ENCODE assay signal across 18 cellular contexts in genomic region chr5:3601060-3601710, GRCh38. TPM values are rescaled to one million over a fixed set of nuclear protein-coding genes. Genes with fewer than 3 reads are reported as not detected.
DNase-seq lines count a peak whose midpoint lies in the region; ATAC-seq, FAIRE-seq and TF ChIP-seq lines count a peak whose summit lies in the region.
"Had no signal": no experiment of that assay in that cellular context is flagged by ENCODE, and none has a peak within 500 bp of the region (broad histone marks: within the 10 kb centered on the region; RNA-seq: fewer than 3 reads in every experiment).

No MANE protein-coding gene starts in this region.

- H3K27me3 Mint-ChIP-seq in mesothelial cell of epicardium (ENCODE audit: low read depth): peaks cover 95% of the 10 kb centered on the region

- H3K56ac ChIP-seq in H1 (replicated peaks; ENCODE audit: insufficient read length, low read depth, low read length): no peak overlapping the region

- 0 out of 2 replicates have a peak overlapping the region, but pooled peaks have one; percentile 86 for H2AK5ac ChIP-seq in H1 (ENCODE audit: low read depth, low read length)

- no peak overlapping the region for H4K5ac ChIP-seq in H1 (ENCODE audit: insufficient read length, low read depth, low read length)

- no peak overlapping the region for H2BK15ac ChIP-seq in H1 (ENCODE audit: low read length)

- no peak overlapping the region for H3K4ac ChIP-seq in H1 (replicated peaks; ENCODE audit: insufficient read length, low read depth, low read length)

- no peak for TF ChIP-seq EP300 in H1 (IDR thresholded peaks at IDR 0.05; ENCODE audit: borderline replicate concordance in 1 of 2, low read depth in 2 of 2, low read length in 2 of 2)

- peaks cover 4% of the 10 kb centered on the region; the same call in 1 of the 2 replicates for H3F3A ChIP-seq in GM23248 (ENCODE audit: insufficient read depth)

- peaks cover 99% of the 10 kb centered on the region for H4K20me1 ChIP-seq in BLaER1
- H4K20me1 ChIP-seq in GM23248 (ENCODE audit: insufficient read depth): no peaks in the 10 kb centered on the region
- H4K20me1 ChIP-seq in H1 (replicated peaks in 1 of 2; ENCODE audit: control insufficient read depth in 1 of 2, insufficient read depth in 2 of 2, low read length in 2 of 2): peaks cover 9 to 12% of the 10 kb centered on the region in 2 experiments

- H3K27me3 ChIP-seq in BLaER1 (peaks cover 97% of the 10 kb centered on the region), GM23248 (replicated peaks; ENCODE audit: insufficient read depth) (no peaks in the 10 kb centered on the region), H1 (replicated peaks in 1 of 4; ENCODE audit: control insufficient read depth in 3 of 4, extremely low read depth in 1 of 4, insufficient read depth in 3 of 4, low read length in 3 of 4) (peaks cover 77 to 100% (median 93%) of the 10 kb centered on the region in 4 experiments)

- H3K14ac ChIP-seq in H1 (ENCODE audit: insufficient read length): no peak overlapping the region

- H3K4me2 ChIP-seq in BLaER1 (peak overlapping the region; percentile 91), GM23248 (ENCODE audit: unreplicated experiment) (peak overlapping the region; percentile 98), H1 (ENCODE audit: insufficient read depth in 1 of 2, low read depth in 2 of 2, low read length in 2 of 2) (peak overlapping the region; percentile 81)

- H3K27ac ChIP-seq in BLaER1: peak overlapping the region; percentile 94
- H3K27ac ChIP-seq in GM23248: peak overlapping the region; percentile 78
- H3K27ac ChIP-seq in H1 (ENCODE audit: low read depth, low read length): no peak overlapping the region
- H3K27ac ChIP-seq: epithelial cell of prostate had no signal

- no peak overlapping the region for H2BK20ac ChIP-seq in H1 (ENCODE audit: low read length)

- H3K27ac Mint-ChIP-seq in mesothelial cell of epicardium: peak overlapping the region; percentile 36

- H3K23me2 ChIP-seq in H1 (ENCODE audit: low read depth, low read length): peaks cover 27% of the 10 kb centered on the region; the same call in 1 of the 2 replicates

- TF ChIP-seq CTCF in H1 (IDR thresholded peaks at IDR 0.05; ENCODE audit: control extremely low read depth in 1 of 3, insufficient read depth in 1 of 3, low read depth in 1 of 3, low read length in 3 of 3): no peak
- TF ChIP-seq CTCF in mesothelial cell of epicardium (IDR thresholded peaks at IDR 0.05; ENCODE audit: unreplicated experiment): no peak

- peaks cover 17% of the 10 kb centered on the region for H3K36me3 Mint-ChIP-seq in mesothelial cell of epicardium

- POLR2A ChIA-PET in H1 (lab: Charles Lee; ENCODE audit: partially characterized antibody): interaction anchor here (0.8 to 1.1 kb wide), 2 partner anchors 9 to 10 kb away, joined by 3 to 5 read pairs; no protein-coding TSS in a partner anchor

- H3K4me1 ChIP-seq in BLaER1 (peaks cover 43% of the 10 kb centered on the region), GM23248 (ENCODE audit: insufficient read depth) (peaks cover 31% of the 10 kb centered on the region), H1 (replicated peaks in 1 of 4; ENCODE audit: control insufficient read depth in 3 of 4, insufficient read depth in 4 of 4, low read length in 3 of 4) (peaks cover 0 to 34% (median 19%) of the 10 kb centered on the region in 4 experiments; a peak in 6 of 7 replicates)

- H3K9ac ChIP-seq in BLaER1: peak overlapping the region; percentile 95
- H3K9ac ChIP-seq in GM23248: peak overlapping the region; percentile 89
- H3K9ac ChIP-seq in H1 (replicated peaks in 1 of 4; ENCODE audit: extremely low read depth in 1 of 4, low read depth in 3 of 4, low read length in 3 of 4): no peak overlapping the region

- H4K91ac ChIP-seq in H1 (replicated peaks; ENCODE audit: insufficient read length, low read length): no peak overlapping the region

- peak overlapping the region; percentile 49 for H3K4me3 Mint-ChIP-seq in mesothelial cell of epicardium
- H3K4me3 Mint-ChIP-seq: activated T-cell treated with anti-CD3 and anti-CD28 coated beads, Interleukin-2, amount 50 U/mL, for 24 hours had no signal

- H2BK12ac ChIP-seq in H1 (ENCODE audit: low read depth, low read length): peak overlapping the region; percentile 75; the same call in 1 of the 2 replicates

- FAIRE-seq in H1 (lab: Jason Lieb, UNC): no peak

- H2BK5ac ChIP-seq in H1 (ENCODE audit: low read depth, low read length): no peak overlapping the region; the same call in 1 of the 2 replicates

- no peak for TF ChIP-seq POLR2A in H1 (IDR thresholded peaks at IDR 0.05; ENCODE audit: control extremely low read depth in 1 of 2, low read depth in 2 of 2, low read length in 2 of 2)

- no peak overlapping the region for H4K8ac ChIP-seq in H1 (ENCODE audit: extremely low read depth, insufficient read depth, low read length)

- no peak overlapping the region; the same call in 1 of the 2 replicates for H3K18ac ChIP-seq in H1 (ENCODE audit: extremely low read depth, low read length)

- H2BK120ac ChIP-seq in H1 (replicated peaks; ENCODE audit: low read depth, low read length): no peak overlapping the region

- H3K23ac ChIP-seq in H1 (ENCODE audit: insufficient read length): no peak overlapping the region

- TF ChIP-seq RAD21 in H1 (IDR thresholded peaks at IDR 0.05 in 1 of 2, conservative IDR thresholded peaks at IDR 0.05 in 1 of 2; ENCODE audit: low read depth in 2 of 2, low read length in 2 of 2): no peak

- CTCF ChIA-PET in H1 (lab: Charles Lee; ENCODE audit: partially characterized antibody): interaction anchor here (0.6 to 1.2 kb wide), 2 partner anchors 10 to 217 kb away, joined by 3 to 4 read pairs; no protein-coding TSS in a partner anchor

- H3K36me3 ChIP-seq in BLaER1 (peaks cover 56% of the 10 kb centered on the region), GM23248 (ENCODE audit: low read depth) (no peaks in the 10 kb centered on the region), H1 (ENCODE audit: control insufficient read depth in 2 of 4, insufficient read depth in 4 of 4, low read length in 3 of 4) (peaks cover 0 to 3% (median 0%) of the 10 kb centered on the region in 4 experiments; a peak in 2 of 8 replicates)

- ATAC-seq in GM21529 (IDR thresholded peaks at IDR 0.05; ENCODE audit: unreplicated experiment): no peak

- H3K79me2 ChIP-seq in GM23248 (ENCODE audit: insufficient read depth) (peaks cover 100% of the 10 kb centered on the region), H1 (ENCODE audit: control insufficient read depth in 1 of 2, insufficient read depth in 2 of 2, low read length in 2 of 2) (0 out of 4 replicates have a peak, but pooled peaks cover 0 to 6% of the 10 kb centered on the region in 2 experiments)

- H3K9me3 ChIP-seq in BLaER1 (no peaks in the 10 kb centered on the region; the same call in 1 of the 2 replicates), GM23248 (ENCODE audit: low read depth) (no peaks in the 10 kb centered on the region), H1 (ENCODE audit: insufficient read depth in 2 of 2, low read depth in 1 of 2, low read length in 1 of 2) (no peaks in the 10 kb centered on the region; a peak in 1 of 4 replicates)

- H3K79me1 ChIP-seq in H1 (ENCODE audit: low read depth, low read length): no peaks in the 10 kb centered on the region

- no peaks in the 10 kb centered on the region for H3K9me2 ChIP-seq in GM23248 (ENCODE audit: insufficient read depth)

- 38 to 44% methylated on average over 17 to 23 of the region's 23 CpGs for WGBS in GM23248 (ENCODE audit: low coverage in 1 of 2, low lambda C conversion rate in 2 of 2, missing lambda C conversion rate in 2 of 2), 2 experiments
- 2% methylated on average over 20 of the region's 23 CpGs; no CpG with 5 or more reads in 1 of the 2 experiments for WGBS in H1 (ENCODE audit: extremely low coverage in 1 of 2, insufficient coverage in 1 of 2, insufficient read length in 1 of 2, insufficient replicate concordance in 2 of 2, low coverage in 1 of 2, low lambda C conversion rate in 2 of 2, missing lambda C conversion rate in 1 of 2), 2 experiments

- DNase-seq in GM23248 (peak; percentile 45), H1 (ENCODE audit: low read depth in 1 of 2, low spot score in 2 of 2) (peak in 1 of 2 experiments; percentile 46), mesothelial cell of epicardium (ENCODE audit: low spot score in 2 of 2, unreplicated experiment in 2 of 2) (no peak), AG08395 (ENCODE audit: low spot score) (no peak), epidermal melanocyte (ENCODE audit: insufficient read length, low spot score) (no peak)
- DNase-seq in activated CD4-positive, CD25-positive, alpha-beta regulatory T cell treated with anti-CD3 and anti-CD28 coated beads, Interleukin-2, amount 50 U/mL, for 72 hours: no peak
- DNase-seq: activated CD4-positive, alpha-beta T cell treated with anti-CD3 and anti-CD28 coated beads for 4 hours; activated T-cell treated with anti-CD3 and anti-CD28 coated beads, Interleukin-2, amount 50 U/mL, for 24 hours; C1 segment of cervical spinal cord; kidney glomerular epithelial cell; NCI-H1694; SIG-M5; T-helper 9 cell had no signal

- peak overlapping the region; percentile 82 for H3K4me3 ChIP-seq in BLaER1
- H3K4me3 ChIP-seq in GM23248: peak overlapping the region; percentile 84
- peak overlapping the region in 2 of 4 experiments; percentile 24 to 69; a peak in 6 of 8 replicates for H3K4me3 ChIP-seq in H1 (ENCODE audit: extremely low read depth in 1 of 4, insufficient read depth in 2 of 4, low read depth in 3 of 4, low read length in 4 of 4)

- H3K9me3 Mint-ChIP-seq in mesothelial cell of epicardium: no peaks in the 10 kb centered on the region
- H3K9me3 Mint-ChIP-seq: activated T-cell treated with anti-CD3 and anti-CD28 coated beads, Interleukin-2, amount 50 U/mL, for 24 hours had no signal

- peaks cover 45% of the 10 kb centered on the region for H3K4me1 Mint-ChIP-seq in mesothelial cell of epicardium

- peak overlapping the region; percentile 50 for H2AFZ ChIP-seq in GM23248
- H2AFZ ChIP-seq in H1 (ENCODE audit: low read length): no peak overlapping the region

- in situ Hi-C loops in GM23248 (cut with MboI): loop anchor here (5.0 to 25.0 kb wide), 2 partner anchors 854 to 1839 kb away; no protein-coding TSS in a partner anchor

TF ChIP-seq in H1, 55 proteins besides CTCF, POLR2A, EP300 and RAD21 (continues in another document):
- peak; percentile 89 for TF ChIP-seq RNF2 (IDR thresholded peaks at IDR 0.05; ENCODE audit: borderline replicate concordance, low read depth, low read length, missing control alignments, poor library complexity, severe bottlenecking)

RNA-seq across cellular contexts. Expression of gene IRX1, which starts 5.6 kb away (rescaled TPM):
- 25.9 and 32.5 TPM in 2 replicates for total RNA-seq in GM23248 (2014; rRNA removed; shearing (Covaris generic))
- polyA plus RNA-seq in GM23248 (2016; fragmentation: Nextera tagmentation; extraction: Ambion mirVana): 1.3 and 1.6 TPM in 2 replicates
- 3.9 and 5.1 TPM in 2 replicates for total RNA-seq in H1 (2021; fragmentation: NEBNext Ultra II Directional; extraction: Animal tissue kit (Norgen Biotek cat#: 25700))
- 2.6 and 10.6 TPM in 2 replicates for polyA plus RNA-seq in H1 (2011; rRNA removed)
- polyA plus RNA-seq in H1 (2011; cell fraction: cytosol; rRNA removed): 8.5 TPM
- polyA plus RNA-seq in H1 (2011; cell fraction: nucleus; rRNA removed): 9.3 TPM
- 4.0 to 6.1 TPM (median 5.3 TPM) in 4 replicates for polyA plus RNA-seq in H1 (2012, experiment 1 of 2)
- 2.8 TPM for polyA plus RNA-seq in H1 (2012, experiment 2 of 2)
- 0.41 TPM for polyA plus RNA-seq in H1 (2013, experiment 1 of 2)
- polyA plus RNA-seq in H1 (2013, experiment 2 of 2): 0.28 TPM
- polyA minus RNA-seq in H1 (2011; rRNA and poly(A)+ RNA removed): 0.54 and 1.5 TPM in 2 replicates
- 6.5 TPM for polyA minus RNA-seq in H1 (2011; cell fraction: cytosol; rRNA and poly(A)+ RNA removed)
- 8.3 TPM for polyA minus RNA-seq in H1 (2011; cell fraction: nucleus; rRNA and poly(A)+ RNA removed)
- 68.5 to 71.5 TPM (median 68.6 TPM) in 3 replicates for total RNA-seq in mesothelial cell of epicardium
- total RNA-seq: NCI-H460, pulmonary artery endothelial cell had no signal

Comparison
In these comparisons a context has a peak if more than half of its experiments do, and no peak if none do; other contexts are left out.
1. H3K9ac ChIP-seq: peak in BLaER1 (single experiment) and GM23248 (single experiment); none in H1 (0 of 4).
2. Peak in every context shown above with its lines, with median percentiles within 50 percentile points of each other: H3K4me2 ChIP-seq.